ENCODE assay signal across 8 cellular contexts in the genomic region with DNA sequence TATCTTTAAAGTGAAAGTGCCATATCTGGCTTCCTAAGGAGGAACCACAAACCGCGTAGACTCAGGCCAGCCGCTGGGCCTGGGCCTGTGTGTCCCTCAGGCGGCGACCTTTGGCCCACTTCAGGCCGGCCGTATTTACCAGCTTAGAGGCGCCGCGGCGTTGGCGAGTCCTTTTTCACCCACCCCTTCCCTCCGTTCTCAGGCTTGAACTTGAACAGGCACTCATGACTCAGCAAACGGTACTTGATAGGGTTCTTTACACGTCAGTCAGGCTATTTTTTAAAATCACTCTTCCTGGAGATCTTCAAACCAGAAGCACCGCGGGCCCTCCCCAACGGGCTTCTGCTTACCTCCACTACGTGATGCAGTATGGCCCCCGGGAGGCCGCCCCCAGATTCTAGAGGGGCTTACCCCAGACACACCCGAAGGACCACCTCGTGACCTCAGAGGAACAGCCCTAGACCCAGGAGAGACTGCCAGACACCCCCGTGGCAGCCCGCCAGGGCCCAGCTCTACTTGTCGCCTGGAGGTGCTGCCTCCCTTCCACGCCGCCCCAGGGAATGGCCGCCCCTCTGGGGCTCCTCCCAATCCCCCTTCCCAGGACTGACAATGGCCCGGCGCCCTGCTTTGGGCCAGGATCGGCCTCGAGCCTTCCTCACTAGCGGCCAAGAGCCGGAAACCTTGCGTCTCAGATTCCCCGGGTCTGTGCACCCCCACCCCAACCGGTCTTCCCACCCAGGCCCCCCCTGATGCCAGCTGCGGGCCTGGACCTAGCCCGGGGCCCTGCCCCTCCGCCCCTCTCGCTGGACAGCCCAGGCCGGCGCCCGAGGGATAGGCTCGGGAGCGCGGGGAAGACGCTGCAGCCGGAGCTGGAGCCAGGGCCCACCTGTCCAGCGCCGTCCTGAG. TPM values are rescaled to one million over a fixed set of nuclear protein-coding genes. Genes with fewer than 3 reads are reported as not detected.
A peak's percentile ranks its signal among the peaks of the same experiment; 100 is the strongest.
DNase-seq lines count a peak whose midpoint lies in the region; ATAC-seq and TF ChIP-seq lines count a peak whose summit lies in the region.

No MANE protein-coding gene starts in this region.

- H3K4me1 Mint-ChIP-seq in activated T-cell treated with anti-CD3 and anti-CD28 coated beads, Interleukin-2, amount 50 U/mL, for 4 hours (ENCODE audit: low read depth) = peaks cover 11% of the 10 kb centered on the region

- H3K79me2 ChIP-seq in OCI-LY3 (ENCODE audit: low read length) = no peaks in the 10 kb centered on the region

- no peak for TF ChIP-seq CTCF in OCI-LY3 (IDR thresholded peaks at IDR 0.05; ENCODE audit: low read depth, low read length)

- H3K27me3 ChIP-seq in OCI-LY3 (ENCODE audit: low read depth, low read length) (peaks cover 3% of the 10 kb centered on the region; the same call in 1 of the 2 replicates), muscle layer of colon (ENCODE audit: control insufficient read depth in 1 of 2, insufficient read depth in 2 of 2, low read length in 2 of 2) (no peaks in the 10 kb centered on the region)

- no peaks in the 10 kb centered on the region for H3K36me3 ChIP-seq in OCI-LY3 (replicated peaks; ENCODE audit: low read depth, low read length)
- no peaks in the 10 kb centered on the region for H3K36me3 ChIP-seq in muscle layer of colon (ENCODE audit: insufficient read depth, low read length)

- ATAC-seq in GM18505 (IDR thresholded peaks at IDR 0.05; ENCODE audit: unreplicated experiment) (peak; percentile 85), HG02938 (IDR thresholded peaks at IDR 0.05; ENCODE audit: unreplicated experiment) (peak; percentile 87), esophagus mucosa (peak; percentile 85)
- peak; percentile 92 to 95 for ATAC-seq in activated T-cell treated with anti-CD3 and anti-CD28 coated beads, Interleukin-2, amount 50 U/mL, for 4 hours

- no peak overlapping the region for H3K9ac ChIP-seq in OCI-LY3 (ENCODE audit: low read length)
- peak overlapping the region; percentile 32 for H3K9ac ChIP-seq in muscle layer of colon (ENCODE audit: low read length)

- no peaks in the 10 kb centered on the region for H3K36me3 Mint-ChIP-seq in activated T-cell treated with anti-CD3 and anti-CD28 coated beads, Interleukin-2, amount 50 U/mL, for 4 hours (ENCODE audit: insufficient read depth)

- H3K27ac ChIP-seq in OCI-LY3 (ENCODE audit: low read length) (no peak overlapping the region), muscle layer of colon (ENCODE audit: low read depth, low read length) (peak overlapping the region; percentile 77)

- H3K4me2 ChIP-seq in OCI-LY3 (ENCODE audit: low read length) = no peak overlapping the region

- H3K4me3 ChIP-seq in OCI-LY3 (ENCODE audit: low read length) = no peak overlapping the region
- peak overlapping the region; percentile 24 to 60 for H3K4me3 ChIP-seq in muscle layer of colon (ENCODE audit: low read depth in 1 of 2, low read length in 2 of 2)

- no peaks in the 10 kb centered on the region for H3K9me3 ChIP-seq in OCI-LY3 (ENCODE audit: insufficient read depth, low read length)
- no peaks in the 10 kb centered on the region for H3K9me3 ChIP-seq in muscle layer of colon (ENCODE audit: low read length)

- no peak for TF ChIP-seq POLR2A in GM18505 (IDR thresholded peaks at IDR 0.05; ENCODE audit: borderline replicate concordance, extremely low read depth, insufficient read depth, insufficient read length)

- H3K9me3 Mint-ChIP-seq in activated T-cell treated with anti-CD3 and anti-CD28 coated beads, Interleukin-2, amount 50 U/mL, for 4 hours = no peaks in the 10 kb centered on the region

- 0 out of 2 replicates have a peak overlapping the region, but pooled peaks have one; percentile 41 for H2AFZ ChIP-seq in OCI-LY3 (ENCODE audit: low read depth, low read length)

- H3K4me3 Mint-ChIP-seq in activated T-cell treated with anti-CD3 and anti-CD28 coated beads, Interleukin-2, amount 50 U/mL, for 4 hours = peak overlapping the region; percentile 81

- H4K20me1 ChIP-seq in OCI-LY3 (ENCODE audit: insufficient read depth, low read length) = no peaks in the 10 kb centered on the region

- peak; percentile 29 for DNase-seq in activated T-cell treated with anti-CD3 and anti-CD28 coated beads, Interleukin-2, amount 50 U/mL, for 4 hours
- DNase-seq in stimulated activated CD8-positive, alpha-beta memory T cell treated with anti-CD3 and anti-CD28 coated beads, Interleukin-7, amount 100 ng/mL, for 24 hours (ENCODE audit: low read depth) = peak; percentile 23
- DNase-seq in DMS114 treated with DMSO at 0.1 percent for 48 hours (lab: John Stamatoyannopoulos, UW; ENCODE audit: unreplicated experiment) = no peak

- no peaks in the 10 kb centered on the region for H3K27me3 Mint-ChIP-seq in activated T-cell treated with anti-CD3 and anti-CD28 coated beads, Interleukin-2, amount 50 U/mL, for 4 hours (ENCODE audit: low read depth)

- no peaks in the 10 kb centered on the region for H3K4me1 ChIP-seq in OCI-LY3 (ENCODE audit: low read length)
- H3K4me1 ChIP-seq in muscle layer of colon (ENCODE audit: insufficient read depth, low read length) = peaks cover 5% of the 10 kb centered on the region

RNA-seq across cellular contexts. Expression of a gene that starts 33.8 kb away (rescaled TPM):
- 10 to 100 TPM in 1 of 3 donors, 1 to 10 TPM in 2; 7.3 to 11.4 (median 9.8) TPM for total RNA-seq in activated T-cell treated with anti-CD3 and anti-CD28 coated beads, Interleukin-2, amount 50 U/mL, for 4 hours
- 140 TPM for total RNA-seq in esophagus mucosa

RNA-seq across cellular contexts. Expression of a gene that starts 39.4 kb away (rescaled TPM):
- 10 to 100 TPM; 31.4 to 33.9 (median 31.6) TPM for total RNA-seq in activated T-cell treated with anti-CD3 and anti-CD28 coated beads, Interleukin-2, amount 50 U/mL, for 4 hours
- 25.7 TPM for total RNA-seq in esophagus mucosa

Comparison
In these comparisons a context has a peak if more than half of its experiments do, and no peak if none do; other contexts are left out.
1. RNA of a gene that starts 33.8 kb away (total RNA-seq): 140 TPM in esophagus mucosa (single experiment); 7.3 to 11.4 TPM in activated T-cell treated with anti-CD3 and anti-CD28 coated beads, Interleukin-2, amount 50 U/mL, for 4 hours; every median in the first group is over 10 times any median in the second.
2. Peak in every context shown above with its lines, with median percentiles within 50 percentile points of each other: ATAC-seq.